In the genomic region with DNA sequence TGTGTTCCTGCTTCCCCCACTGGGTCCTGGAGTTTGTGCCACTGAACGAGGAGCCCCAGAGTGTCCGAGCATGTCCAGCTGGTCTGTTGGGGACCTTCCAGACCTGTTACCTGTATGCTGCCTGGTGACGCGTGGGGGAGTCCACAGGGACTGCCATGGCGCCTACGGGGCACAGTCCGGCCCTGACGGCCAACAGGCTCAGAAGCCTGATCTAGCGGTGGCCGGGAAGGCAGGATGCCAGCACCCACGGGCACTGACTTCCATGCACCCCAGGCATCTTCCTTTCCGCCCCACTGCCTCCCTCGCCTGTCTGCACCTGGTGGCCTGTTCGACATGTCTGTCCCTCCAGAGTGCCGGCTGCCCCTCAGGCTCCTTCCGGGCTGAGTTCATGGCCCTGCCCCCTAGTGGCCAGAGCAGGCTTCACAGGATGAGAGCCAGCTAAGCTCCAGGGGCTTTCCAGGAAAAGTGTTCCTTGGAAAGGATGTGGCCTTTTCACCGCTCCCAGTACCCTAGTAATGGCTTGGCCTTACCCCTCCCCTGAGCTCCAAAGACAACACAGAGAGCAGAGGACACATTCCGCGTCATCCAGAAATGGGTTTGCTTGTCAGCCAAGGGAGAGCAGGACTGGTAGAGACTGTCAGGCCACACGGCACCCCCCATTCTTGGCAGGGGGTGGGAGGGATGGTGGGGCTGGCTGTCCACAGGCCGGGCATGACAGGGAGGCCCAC, we compare ENCODE assay signal across 8 cellular contexts. TPM values are rescaled to one million over a fixed set of nuclear protein-coding genes. Genes with fewer than 3 reads are reported as not detected.
A peak's percentile ranks its signal among the peaks of the same experiment; 100 is the strongest.
DNase-seq lines count a peak whose midpoint lies in the region; ATAC-seq and TF ChIP-seq lines count a peak whose summit lies in the region.

No MANE protein-coding gene starts in this region.

- CTCF ChIA-PET in GM10248 (lab: Yijun Ruan, JAX) = interaction anchor here (0.7 to 9.4 kb wide), 31 partner anchors 9 to 631 kb away, joined by 3 to 96 read pairs (median 4); a partner anchor contains a TSS

- POLR2A ChIA-PET in GM10248 (lab: Yijun Ruan, JAX) = no interaction called here

- ATAC-seq in HG02571 (IDR thresholded peaks at IDR 0.05; ENCODE audit: unreplicated experiment) (no peak), HG02884 (IDR thresholded peaks at IDR 0.05; ENCODE audit: unreplicated experiment) (no peak)

- DNase-seq in GM10248 (ENCODE audit: extremely low spot score) (peak; percentile 48), NAMALWA (ENCODE audit: low spot score) (peak; percentile 77), dorsolateral prefrontal cortex (peak in 3 of 10 donors; percentile 35 to 78 (median 58)), midbrain (lab: John Stamatoyannopoulos, UW) (peak; percentile 2)
- DNase-seq in activated CD4-positive, alpha-beta T cell treated with anti-CD3 and anti-CD28 coated beads, Interleukin-2, amount 50 U/mL, for 1 hour = peak; percentile 54
- DNase-seq in stimulated activated naive CD4-positive, alpha-beta T cell (lab: John Stamatoyannopoulos, UW) = peak; percentile 5 to 48 (median 34)

- peak; percentile 80 for TF ChIP-seq CTCF in GM10248 (IDR thresholded peaks at IDR 0.05; ENCODE audit: control extremely low read depth, extremely low read depth, low read depth, missing control alignments)
- peak; percentile 33 to 78 (median 64) for TF ChIP-seq CTCF in dorsolateral prefrontal cortex (IDR thresholded peaks at IDR 0.05 in 54 of 56, conservative IDR thresholded peaks at IDR 0.05 in 2 of 56; ENCODE audit: low read depth in 1 of 56, partially characterized antibody in 56 of 56)

- intact Hi-C loops in dorsolateral prefrontal cortex (cut with DNase I) = no loop called here

- no peak overlapping the region for H3K4me3 ChIP-seq in dorsolateral prefrontal cortex

- no peaks in the 10 kb centered on the region for H3K27me3 ChIP-seq in dorsolateral prefrontal cortex

- H3K27ac ChIP-seq in dorsolateral prefrontal cortex = peak overlapping the region in 49 of 59 donors; percentile 2 to 87 (median 64)

RNA-seq across cellular contexts. Expression of a gene that starts 35.7 kb away (rescaled TPM):
- 100 to 1,000 TPM; 106 to 361 (median 278) TPM for total RNA-seq in dorsolateral prefrontal cortex

RNA-seq across cellular contexts. Expression of a gene that starts 50.9 kb away (rescaled TPM):
- total RNA-seq in dorsolateral prefrontal cortex = 10 to 100 TPM; 10.6 to 38.4 (median 20.8) TPM

RNA-seq across cellular contexts. Expression of a gene that starts 51.8 kb away (rescaled TPM):
- total RNA-seq in dorsolateral prefrontal cortex = 1 to 10 TPM in 56 of 120 experiments, under 1 TPM in 51, not detected in 13; 0.14 to 3.2 (median 1.1) TPM
